Comparison of ENCODE assay signal across 24 cellular contexts in the genomic region with DNA sequence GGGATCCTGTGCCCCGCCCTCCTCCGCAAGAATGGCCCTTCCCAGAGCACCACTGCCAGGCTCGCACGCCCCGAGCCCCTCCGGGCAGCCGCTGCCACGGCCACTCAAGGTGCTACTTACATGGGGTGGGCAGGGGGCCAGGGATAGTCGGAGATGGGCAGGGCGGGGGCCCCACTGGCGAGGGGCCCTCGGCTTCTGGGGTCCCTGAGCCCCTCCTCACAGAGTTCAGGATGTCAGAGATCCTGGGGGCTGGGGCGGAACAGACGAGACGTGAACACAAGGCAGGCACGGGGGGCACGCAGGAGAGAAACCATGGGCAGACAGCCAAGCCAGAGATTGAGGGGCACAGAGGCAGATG. TPM values are rescaled to one million over a fixed set of nuclear protein-coding genes. Genes with fewer than 3 reads are reported as not detected.
"Had no signal": no experiment of that assay in that cellular context is flagged by ENCODE, and none has a peak within 500 bp of the region (broad histone marks: within the 10 kb centered on the region; RNA-seq: fewer than 3 reads in every experiment).

No MANE protein-coding gene starts in this region.

- H3K9me3 ChIP-seq: left lung, neutrophil, ovary, right lobe of liver, testis, uterus had no signal

- H3K36me3 ChIP-seq: left lung, neutrophil, ovary, right lobe of liver, uterus had no signal

- DNase-seq: activated CD4-positive, alpha-beta memory T cell treated with anti-CD3 and anti-CD28 coated beads, Interleukin-2, amount 10 ng/mL, durations not matched to agents 7 days and 5 days; activated CD4-positive, alpha-beta T cell treated with anti-CD3 and anti-CD28 coated beads, Interleukin-2, amount 10 ng/mL, durations not matched to agents 24 days and 14 days; activated effector memory CD4-positive, alpha-beta T cell treated with Interleukin-2 at 50 U/mL for 16 hours; activated naive CD4-positive, alpha-beta T cell treated with anti-CD3 and anti-CD28 coated beads, Interleukin-2, amount 10 ng/mL, durations not matched to agents 7 days and 5 days; activated T-cell treated with anti-CD3 and anti-CD28 coated beads, Interleukin-2, amount 50 U/mL, for 72 hours; amygdala; cortex of kidney; endodermal cell; immature natural killer cell; mammary epithelial cell; natural killer cell; ovary; stimulated activated CD4-positive, alpha-beta T cell treated with anti-CD3 and anti-CD28 coated beads, Interleukin-2, amount 100 ng/mL, for 48 hours; stimulated activated CD8-positive, alpha-beta memory T cell treated with anti-CD3 and anti-CD28 coated beads, Interleukin-4, amount 100 ng/mL, for 48 hours; stimulated activated naive CD4-positive, alpha-beta T cell; testis; uterus had no signal

- H3K79me2 ChIP-seq: hepatocyte had no signal

- H2AFZ ChIP-seq: hepatocyte had no signal

- ATAC-seq: activated CD4-positive, CD25-positive, alpha-beta regulatory T cell treated with anti-CD3 and anti-CD28 coated beads, Interleukin-2, amount 50 U/mL, for 24 hours; activated T-cell treated with anti-CD3 and anti-CD28 coated beads, Interleukin-2, amount 50 U/mL, for 72 hours; left lung; natural killer cell; right lobe of liver had no signal

- H3K4me2 ChIP-seq: hepatocyte, smooth muscle cell had no signal

- H3K27me3 ChIP-seq: hepatocyte, ovary, right lobe of liver, testis had no signal

- H3K4me1 ChIP-seq: left lung, right lobe of liver, testis, uterus had no signal

- H3K27ac ChIP-seq: epithelial cell of prostate, hepatocyte, left lung, neutrophil, ovary, right lobe of liver, testis, uterus had no signal

- H3K4me3 ChIP-seq: hepatocyte, left lung, ovary, right lobe of liver, smooth muscle cell, testis, uterus had no signal

RNA-seq across cellular contexts. Expression of a gene that starts 37.1 kb away (rescaled TPM):
- total RNA-seq: activated CD4-positive, alpha-beta memory T cell treated with anti-CD3 and anti-CD28 coated beads, Interleukin-2, amount 10 ng/mL, durations not matched to agents 7 days and 5 days; mammary epithelial cell; natural killer cell had no signal
- polyA plus RNA-seq: immature natural killer cell, mammary epithelial cell had no signal
